19 cellular contexts compared by ENCODE assay signal in the genomic region with DNA sequence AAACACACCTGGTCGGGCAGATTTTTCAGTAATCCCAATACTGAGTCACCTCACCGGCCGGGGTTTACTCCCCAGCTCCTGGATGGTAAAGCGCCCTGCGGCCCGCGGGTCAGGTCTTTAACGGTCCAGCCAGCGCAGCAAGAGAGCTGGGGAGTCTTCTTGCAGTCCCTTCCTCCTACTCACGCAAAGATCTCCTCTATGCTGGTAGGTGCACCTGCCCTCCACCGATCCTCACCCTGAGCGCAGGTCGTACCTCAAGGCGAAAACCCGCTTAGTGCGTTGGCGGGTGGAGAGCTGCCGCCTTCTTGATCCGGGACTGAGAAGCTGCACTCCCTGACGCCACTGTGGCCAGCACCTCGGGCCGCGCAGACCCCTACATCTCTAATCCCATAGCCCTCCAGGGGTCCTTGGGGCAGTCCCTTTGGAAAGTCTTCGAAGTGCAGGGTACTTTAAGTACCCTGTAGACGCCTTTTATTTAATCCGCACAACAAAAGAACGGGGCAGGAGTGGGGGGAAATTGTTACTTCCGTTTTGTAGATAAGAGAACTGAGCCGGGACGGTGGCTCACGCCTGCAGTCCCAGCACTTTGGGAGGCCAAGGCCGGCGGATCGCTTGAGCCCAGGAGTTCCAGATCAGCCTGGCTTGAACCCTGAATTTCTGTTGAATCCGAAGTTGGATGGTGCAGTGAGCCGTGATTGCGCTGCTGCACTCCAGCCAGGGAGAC. TPM values are rescaled to one million over a fixed set of nuclear protein-coding genes. Genes with fewer than 3 reads are reported as not detected.
DNase-seq lines count a peak whose midpoint lies in the region; ATAC-seq, FAIRE-seq and TF ChIP-seq lines count a peak whose summit lies in the region.
"Had no signal": no experiment of that assay in that cellular context is flagged by ENCODE, and none has a peak within 500 bp of the region (broad histone marks: within the 10 kb centered on the region; RNA-seq: fewer than 3 reads in every experiment).

No MANE protein-coding gene starts in this region.

- no peak overlapping the region for H3K27ac Mint-ChIP-seq in activated CD4-positive, alpha-beta memory T cell treated with anti-CD3 and anti-CD28 coated beads for 36 hours
- no peak overlapping the region for H3K27ac Mint-ChIP-seq in activated CD4-positive, alpha-beta memory T cell treated with anti-CD3 and anti-CD28 coated beads, Interleukin-2, amount 10 ng/mL, durations not matched to agents 7 days and 5 days
- H3K27ac Mint-ChIP-seq: brain, memory B cell had no signal

- TF ChIP-seq POLR2A in endothelial cell of umbilical vein (IDR thresholded peaks at IDR 0.05; ENCODE audit: low read depth, low read length), result no peak

- no peaks in the 10 kb centered on the region for H3K36me3 Mint-ChIP-seq in activated CD4-positive, alpha-beta memory T cell treated with anti-CD3 and anti-CD28 coated beads for 36 hours
- no peaks in the 10 kb centered on the region for H3K36me3 Mint-ChIP-seq in activated CD4-positive, alpha-beta memory T cell treated with anti-CD3 and anti-CD28 coated beads, Interleukin-2, amount 10 ng/mL, durations not matched to agents 7 days and 5 days (ENCODE audit: low read depth)
- H3K36me3 Mint-ChIP-seq: brain, memory B cell had no signal

- peaks cover 89% of the 10 kb centered on the region for H3K27me3 Mint-ChIP-seq in activated CD4-positive, alpha-beta memory T cell treated with anti-CD3 and anti-CD28 coated beads for 36 hours
- H3K27me3 Mint-ChIP-seq in activated CD4-positive, alpha-beta memory T cell treated with anti-CD3 and anti-CD28 coated beads, Interleukin-2, amount 10 ng/mL, durations not matched to agents 7 days and 5 days, result peaks cover 92% of the 10 kb centered on the region

- dilution Hi-C loops in endothelial cell of umbilical vein (cut with MboI; ENCODE audit: extremely low pct_ligation_motif_present, low sequenced_read_pairs), result no loop called here

- no peaks in the 10 kb centered on the region for H3K79me2 ChIP-seq in endothelial cell of umbilical vein (ENCODE audit: control insufficient read depth, insufficient read depth, low read length)

- peaks cover 82 to 96% of the 10 kb centered on the region in 2 experiments for H3K27me3 ChIP-seq in endothelial cell of umbilical vein (ENCODE audit: control insufficient read depth in 2 of 2, insufficient read depth in 2 of 2, low read length in 2 of 2)

- no peaks in the 10 kb centered on the region for H3K9me3 ChIP-seq in endothelial cell of umbilical vein (replicated peaks; ENCODE audit: control insufficient read depth, insufficient read depth, low read length)

- no peaks in the 10 kb centered on the region for H4K20me1 ChIP-seq in endothelial cell of umbilical vein (replicated peaks; ENCODE audit: control insufficient read depth, extremely low read depth, insufficient read depth, low read length)

- ATAC-seq in GM19455 (IDR thresholded peaks at IDR 0.05; ENCODE audit: unreplicated experiment), result no peak

- no peak for TF ChIP-seq CTCF in endothelial cell of umbilical vein (IDR thresholded peaks at IDR 0.05; ENCODE audit: extremely low read depth in 1 of 2, insufficient read depth in 1 of 2, low read depth in 1 of 2, low read length in 2 of 2)

- FAIRE-seq in endothelial cell of umbilical vein (lab: Jason Lieb, UNC), result no peak

- no peaks in the 10 kb centered on the region for H3K4me1 ChIP-seq in endothelial cell of umbilical vein (ENCODE audit: control insufficient read depth, extremely low read depth, insufficient read depth, low read length)

- H2AFZ ChIP-seq in endothelial cell of umbilical vein (ENCODE audit: low read depth, low read length), result no peak overlapping the region

- H3K9me1 ChIP-seq in endothelial cell of umbilical vein (replicated peaks; ENCODE audit: control insufficient read depth, extremely low read depth, insufficient read depth, low read length), result no peaks in the 10 kb centered on the region

- H3K36me3 ChIP-seq in endothelial cell of umbilical vein (ENCODE audit: control insufficient read depth in 2 of 2, extremely low read depth in 1 of 2, insufficient read depth in 2 of 2, low read length in 2 of 2), result no peaks in the 10 kb centered on the region

- H3K4me2 ChIP-seq in endothelial cell of umbilical vein (ENCODE audit: insufficient read depth, low read length), result no peak overlapping the region

- intact Hi-C loops in activated CD4-positive, alpha-beta memory T cell treated with anti-CD3 and anti-CD28 coated beads for 36 hours (cut with micrococcal nuclease), result no loop called here
- intact Hi-C loops in endothelial cell of umbilical vein (cut with micrococcal nuclease), result no loop called here

- H3K4me3 ChIP-seq in Jurkat, Clone E6-1 (ENCODE audit: low read length), result peak overlapping the region; percentile 16; the same call in 1 of the 2 replicates
- no peak overlapping the region for H3K4me3 ChIP-seq in endothelial cell of umbilical vein (replicated peaks in 1 of 3; ENCODE audit: insufficient read depth in 1 of 3, low read depth in 1 of 3, low read length in 3 of 3)
- H3K4me3 ChIP-seq: skin epidermis had no signal

- H3K9me3 Mint-ChIP-seq in activated CD4-positive, alpha-beta memory T cell treated with anti-CD3 and anti-CD28 coated beads for 36 hours, result no peaks in the 10 kb centered on the region
- H3K9me3 Mint-ChIP-seq in activated CD4-positive, alpha-beta memory T cell treated with anti-CD3 and anti-CD28 coated beads, Interleukin-2, amount 10 ng/mL, durations not matched to agents 7 days and 5 days, result no peaks in the 10 kb centered on the region
- H3K9me3 Mint-ChIP-seq: memory B cell had no signal

- H3K4me3 Mint-ChIP-seq in activated CD4-positive, alpha-beta memory T cell treated with anti-CD3 and anti-CD28 coated beads for 36 hours, result peak overlapping the region; percentile 29
- no peak overlapping the region for H3K4me3 Mint-ChIP-seq in activated CD4-positive, alpha-beta memory T cell treated with anti-CD3 and anti-CD28 coated beads, Interleukin-2, amount 10 ng/mL, durations not matched to agents 7 days and 5 days
- H3K4me3 Mint-ChIP-seq: brain, memory B cell had no signal

- no TSS peak for BruUV-seq in endothelial cell of umbilical vein (replicated peaks; lab: Mats Ljungman, UMichigan)

- DNase-seq in activated CD4-positive, alpha-beta memory T cell treated with anti-CD3 and anti-CD28 coated beads for 36 hours, result no peak
- no peak for DNase-seq in activated CD4-positive, alpha-beta memory T cell treated with anti-CD3 and anti-CD28 coated beads, Interleukin-2, amount 10 ng/mL, durations not matched to agents 7 days and 5 days
- no peak for DNase-seq in Jurkat, Clone E6-1 (ENCODE audit: low read depth, low spot score)
- no peak for DNase-seq in endothelial cell of umbilical vein (ENCODE audit: low read depth, low spot score)
- DNase-seq in retina, result peak; percentile 53
- no peak for DNase-seq in stimulated activated CD4-positive, alpha-beta T cell treated with anti-CD3 and anti-CD28 coated beads, Interleukin-15, amount 100 ng/mL, for 24 hours
- no peak for DNase-seq in COLO829 (ENCODE audit: low spot score)
- DNase-seq: ACHN; effector CD8-positive, alpha-beta T cell; foreskin melanocyte; NCI-H2081 treated with DMSO at 0.1 percent for 48 hours; nucleus accumbens; Right ventricle myocardium superior had no signal

- CTCF ChIA-PET in activated CD4-positive, alpha-beta memory T cell treated with anti-CD3 and anti-CD28 coated beads for 36 hours (lab: Charles Lee), result interaction anchor here (0.6 to 2.5 kb wide), 7 partner anchors 13 to 1257 kb away, joined by 3 to 8 read pairs (median 6); no protein-coding TSS in a partner anchor
- CTCF ChIA-PET in activated CD4-positive, alpha-beta memory T cell treated with anti-CD3 and anti-CD28 coated beads, Interleukin-2, amount 10 ng/mL, durations not matched to agents 7 days and 5 days (lab: Charles Lee), result interaction anchor here (2.6 kb wide), 1 partner anchor 15 kb away, joined by 9 read pairs; no protein-coding TSS in a partner anchor
- CTCF ChIA-PET in endothelial cell of umbilical vein (lab: Charles Lee), result interaction anchor here (1.0 to 5.4 kb wide), 3 partner anchors 9 to 14 kb away, joined by 3 to 35 read pairs (median 3); no protein-coding TSS in a partner anchor

- H3K9ac ChIP-seq in endothelial cell of umbilical vein (replicated peaks; ENCODE audit: extremely low read depth, insufficient read depth, low read length), result no peak overlapping the region

- POLR2A ChIA-PET in activated CD4-positive, alpha-beta memory T cell treated with anti-CD3 and anti-CD28 coated beads for 36 hours (lab: Charles Lee), result no interaction called here
- POLR2A ChIA-PET in activated CD4-positive, alpha-beta memory T cell treated with anti-CD3 and anti-CD28 coated beads, Interleukin-2, amount 10 ng/mL, durations not matched to agents 7 days and 5 days (lab: Charles Lee), result no interaction called here
- POLR2A ChIA-PET in endothelial cell of umbilical vein (lab: Charles Lee), result no interaction called here

- H3K27ac ChIP-seq in endothelial cell of umbilical vein (ENCODE audit: insufficient read depth, low read depth, low read length), result no peak overlapping the region
- H3K27ac ChIP-seq: skin epidermis had no signal

- peaks cover 8% of the 10 kb centered on the region for H3K4me1 Mint-ChIP-seq in activated CD4-positive, alpha-beta memory T cell treated with anti-CD3 and anti-CD28 coated beads for 36 hours (ENCODE audit: low read depth)
- H3K4me1 Mint-ChIP-seq in activated CD4-positive, alpha-beta memory T cell treated with anti-CD3 and anti-CD28 coated beads, Interleukin-2, amount 10 ng/mL, durations not matched to agents 7 days and 5 days, result peaks cover 5% of the 10 kb centered on the region
- H3K4me1 Mint-ChIP-seq: brain, memory B cell had no signal

RNA-seq across cellular contexts. Expression of a gene that starts 10.4 kb away (rescaled TPM):
- total RNA-seq in activated CD4-positive, alpha-beta memory T cell treated with anti-CD3 and anti-CD28 coated beads for 36 hours, result not detected
- total RNA-seq in activated CD4-positive, alpha-beta memory T cell treated with anti-CD3 and anti-CD28 coated beads, Interleukin-2, amount 10 ng/mL, durations not matched to agents 7 days and 5 days, result not detected
- 1.9 TPM for polyA plus RNA-seq in Jurkat, Clone E6-1 (2012; ENCODE audit: insufficient read depth, insufficient read length)
- total RNA-seq in endothelial cell of umbilical vein, result not detected in 2 replicates
- not detected in 2 replicates for polyA plus RNA-seq in endothelial cell of umbilical vein
- polyA plus RNA-seq in endothelial cell of umbilical vein (2011; cell fraction: cytosol; rRNA removed), result not detected in 2 replicates
- polyA plus RNA-seq in endothelial cell of umbilical vein (2011; cell fraction: nucleus; rRNA removed), result not detected in 2 replicates
- polyA plus RNA-seq in endothelial cell of umbilical vein (2012), result not detected in 2 replicates
- polyA minus RNA-seq in endothelial cell of umbilical vein, result not detected in 2 replicates
- 0.61 TPM for polyA minus RNA-seq in endothelial cell of umbilical vein (2011; cell fraction: cytosol; rRNA and poly(A)+ RNA removed)
- polyA minus RNA-seq in endothelial cell of umbilical vein (2011; cell fraction: nucleus; rRNA and poly(A)+ RNA removed), result not detected in 2 replicates
- total RNA-seq: Right ventricle myocardium superior had no signal

RNA-seq across cellular contexts. Expression of a gene that starts 16.0 kb away (rescaled TPM):
- not detected for total RNA-seq in activated CD4-positive, alpha-beta memory T cell treated with anti-CD3 and anti-CD28 coated beads for 36 hours
- not detected for total RNA-seq in activated CD4-positive, alpha-beta memory T cell treated with anti-CD3 and anti-CD28 coated beads, Interleukin-2, amount 10 ng/mL, durations not matched to agents 7 days and 5 days
- polyA plus RNA-seq in Jurkat, Clone E6-1 (2012; ENCODE audit: insufficient read depth, insufficient read length), result not detected
- total RNA-seq in endothelial cell of umbilical vein, result not detected in 2 replicates
- polyA plus RNA-seq in endothelial cell of umbilical vein, result not detected in 2 replicates
- not detected in 2 replicates for polyA plus RNA-seq in endothelial cell of umbilical vein (2011; cell fraction: cytosol; rRNA removed)
- polyA plus RNA-seq in endothelial cell of umbilical vein (2011; cell fraction: nucleus; rRNA removed), result not detected in 2 replicates
- not detected in 2 replicates for polyA plus RNA-seq in endothelial cell of umbilical vein (2012)
- not detected in 2 replicates for polyA minus RNA-seq in endothelial cell of umbilical vein
- polyA minus RNA-seq in endothelial cell of umbilical vein (2011; cell fraction: cytosol; rRNA and poly(A)+ RNA removed), result not detected
- polyA minus RNA-seq in endothelial cell of umbilical vein (2011; cell fraction: nucleus; rRNA and poly(A)+ RNA removed), result not detected in 2 replicates
- total RNA-seq: M059J, Right ventricle myocardium superior had no signal

RNA-seq across cellular contexts. Expression of a gene that starts 16.6 kb away (rescaled TPM):
- total RNA-seq in activated CD4-positive, alpha-beta memory T cell treated with anti-CD3 and anti-CD28 coated beads for 36 hours, result not detected
- not detected for total RNA-seq in activated CD4-positive, alpha-beta memory T cell treated with anti-CD3 and anti-CD28 coated beads, Interleukin-2, amount 10 ng/mL, durations not matched to agents 7 days and 5 days
- polyA plus RNA-seq in Jurkat, Clone E6-1 (2012; ENCODE audit: insufficient read depth, insufficient read length), result not detected
- total RNA-seq in endothelial cell of umbilical vein, result not detected in 2 replicates
- not detected in 2 replicates for polyA plus RNA-seq in endothelial cell of umbilical vein
- not detected in 2 replicates for polyA plus RNA-seq in endothelial cell of umbilical vein (2011; cell fraction: cytosol; rRNA removed)
- not detected in 2 replicates for polyA plus RNA-seq in endothelial cell of umbilical vein (2011; cell fraction: nucleus; rRNA removed)
- not detected in 2 replicates for polyA plus RNA-seq in endothelial cell of umbilical vein (2012)
- polyA minus RNA-seq in endothelial cell of umbilical vein, result not detected in 2 replicates
- polyA minus RNA-seq in endothelial cell of umbilical vein (2011; cell fraction: cytosol; rRNA and poly(A)+ RNA removed), result not detected
- not detected in 2 replicates for polyA minus RNA-seq in endothelial cell of umbilical vein (2011; cell fraction: nucleus; rRNA and poly(A)+ RNA removed)
- total RNA-seq: M059J, Right ventricle myocardium superior, subcutaneous adipose tissue had no signal
